In genomic region chr6:90730191-90730673, GRCh38 we compare ENCODE assay signal across 15 cellular contexts.
DNase-seq lines count a peak whose midpoint lies in the region; ATAC-seq and TF ChIP-seq lines count a peak whose summit lies in the region.
"Had no signal": no experiment of that assay in that cellular context is flagged by ENCODE, and none has a peak within 500 bp of the region (broad histone marks: within the 10 kb centered on the region; RNA-seq: fewer than 3 reads in every experiment).

No MANE protein-coding gene starts in this region.

- POLR2A ChIA-PET in MCF 10A (lab: Yijun Ruan, JAX): interaction anchor here (0.9 kb wide), 1 partner anchor 10 kb away, joined by 3 read pairs; no protein-coding TSS in a partner anchor
- POLR2A ChIA-PET in naive thymus-derived CD4-positive, alpha-beta T cell (lab: Charles Lee): no interaction called here

- H3K27ac Mint-ChIP-seq in MCF 10A (ENCODE audit: low read depth, unreplicated experiment): no peak overlapping the region
- H3K27ac Mint-ChIP-seq in naive thymus-derived CD4-positive, alpha-beta T cell: no peak overlapping the region
- H3K27ac Mint-ChIP-seq in stimulated activated memory B cell treated with anti-CD40 and anti-IgM and Interleukin-4, amounts not matched to agents 10 μg/mL and 1 μg/mL and 100 μg/mL, for 72 hours: no peak overlapping the region
- H3K27ac Mint-ChIP-seq: brain, endodermal cell had no signal

- no peak for TF ChIP-seq CTCF in MCF 10A (IDR thresholded peaks at IDR 0.05; ENCODE audit: unreplicated experiment)
- no peak for TF ChIP-seq CTCF in breast epithelium (IDR thresholded peaks at IDR 0.05)

- H3K9me3 Mint-ChIP-seq in MCF 10A (ENCODE audit: unreplicated experiment): no peaks in the 10 kb centered on the region
- peaks cover 0 to 13% (median 6%) of the 10 kb centered on the region in 11 donors for H3K9me3 Mint-ChIP-seq in naive thymus-derived CD4-positive, alpha-beta T cell
- H3K9me3 Mint-ChIP-seq in stimulated activated memory B cell treated with anti-CD40 and anti-IgM and Interleukin-4, amounts not matched to agents 10 μg/mL and 1 μg/mL and 100 μg/mL, for 72 hours: peaks cover 7% of the 10 kb centered on the region

- no peak for TF ChIP-seq POLR2A in breast epithelium (IDR thresholded peaks at IDR 0.05)

- H3K4me1 Mint-ChIP-seq in MCF 10A (ENCODE audit: insufficient read depth, unreplicated experiment): peaks cover 5% of the 10 kb centered on the region
- peaks cover 0 to 1% (median 0%) of the 10 kb centered on the region in 7 donors for H3K4me1 Mint-ChIP-seq in naive thymus-derived CD4-positive, alpha-beta T cell
- no peaks in the 10 kb centered on the region for H3K4me1 Mint-ChIP-seq in stimulated activated memory B cell treated with anti-CD40 and anti-IgM and Interleukin-4, amounts not matched to agents 10 μg/mL and 1 μg/mL and 100 μg/mL, for 72 hours
- H3K4me1 Mint-ChIP-seq: brain had no signal

- H3K27me3 ChIP-seq in breast epithelium: no peaks in the 10 kb centered on the region
- no peaks in the 10 kb centered on the region for H3K27me3 ChIP-seq in naive thymus-derived CD4-positive, alpha-beta T cell (ENCODE audit: control insufficient read depth in 2 of 2, insufficient read depth in 2 of 2, low read length in 2 of 2)
- H3K27me3 ChIP-seq: upper lobe of left lung had no signal

- H3K27me3 Mint-ChIP-seq in MCF 10A (ENCODE audit: insufficient read depth, unreplicated experiment): no peaks in the 10 kb centered on the region
- H3K27me3 Mint-ChIP-seq in naive thymus-derived CD4-positive, alpha-beta T cell: peaks cover 0 to 22% (median 9%) of the 10 kb centered on the region in 5 donors
- H3K27me3 Mint-ChIP-seq in stimulated activated memory B cell treated with anti-CD40 and anti-IgM and Interleukin-4, amounts not matched to agents 10 μg/mL and 1 μg/mL and 100 μg/mL, for 72 hours: peaks cover 18% of the 10 kb centered on the region

- H3K36me3 ChIP-seq in breast epithelium: no peaks in the 10 kb centered on the region
- H3K36me3 ChIP-seq in naive thymus-derived CD4-positive, alpha-beta T cell (ENCODE audit: control insufficient read depth in 2 of 3, insufficient read depth in 3 of 3, low read length in 3 of 3): no peaks in the 10 kb centered on the region
- H3K36me3 ChIP-seq: upper lobe of left lung had no signal

- CTCF ChIA-PET in MCF 10A (lab: Yijun Ruan, JAX): no interaction called here
- CTCF ChIA-PET in naive thymus-derived CD4-positive, alpha-beta T cell (lab: Charles Lee): no interaction called here

- H3K4me1 ChIP-seq in breast epithelium: no peaks in the 10 kb centered on the region
- no peaks in the 10 kb centered on the region for H3K4me1 ChIP-seq in naive thymus-derived CD4-positive, alpha-beta T cell (ENCODE audit: control insufficient read depth in 2 of 2, insufficient read depth in 2 of 2, low read length in 2 of 2)
- H3K4me1 ChIP-seq: upper lobe of left lung had no signal

- no peaks in the 10 kb centered on the region for H3K9me3 ChIP-seq in breast epithelium
- H3K9me3 ChIP-seq in naive thymus-derived CD4-positive, alpha-beta T cell (ENCODE audit: control insufficient read depth in 2 of 3, low read length in 3 of 3): no peaks in the 10 kb centered on the region
- H3K9me3 ChIP-seq: upper lobe of left lung had no signal

- BruUV-seq in MCF 10A (replicated peaks; lab: Mats Ljungman, UMichigan): no TSS peak

- intact Hi-C loops in MCF 10A (cut with micrococcal nuclease) (no loop called here), breast epithelium (cut with DNase I; ENCODE audit: low total_unique reads) (no loop called here)
- intact Hi-C loops in naive thymus-derived CD4-positive, alpha-beta T cell (cut with micrococcal nuclease): no loop called here

- ATAC-seq in HG02571 (IDR thresholded peaks at IDR 0.05; ENCODE audit: unreplicated experiment) (peak; percentile 60), HG03432 (IDR thresholded peaks at IDR 0.05; ENCODE audit: unreplicated experiment) (peak; percentile 90)
- ATAC-seq in naive thymus-derived CD4-positive, alpha-beta T cell: no peak
- ATAC-seq in stimulated activated memory B cell treated with anti-CD40 and anti-IgM and Interleukin-4, amounts not matched to agents 10 μg/mL and 1 μg/mL and 100 μg/mL, for 72 hours: no peak

- no peak overlapping the region for H3K4me3 ChIP-seq in breast epithelium
- no peak overlapping the region for H3K4me3 ChIP-seq in naive thymus-derived CD4-positive, alpha-beta T cell (ENCODE audit: low read length)
- H3K4me3 ChIP-seq: upper lobe of left lung had no signal

- H3K36me3 Mint-ChIP-seq in MCF 10A (ENCODE audit: insufficient read depth, unreplicated experiment): no peaks in the 10 kb centered on the region
- peaks cover 0 to 7% (median 0%) of the 10 kb centered on the region in 5 donors for H3K36me3 Mint-ChIP-seq in naive thymus-derived CD4-positive, alpha-beta T cell
- no peaks in the 10 kb centered on the region for H3K36me3 Mint-ChIP-seq in stimulated activated memory B cell treated with anti-CD40 and anti-IgM and Interleukin-4, amounts not matched to agents 10 μg/mL and 1 μg/mL and 100 μg/mL, for 72 hours
- H3K36me3 Mint-ChIP-seq: brain had no signal

- peak overlapping the region in 1 of 2 donors; percentile 12 for H3K27ac ChIP-seq in breast epithelium
- H3K27ac ChIP-seq in naive thymus-derived CD4-positive, alpha-beta T cell (ENCODE audit: low read depth, low read length): no peak overlapping the region
- H3K27ac ChIP-seq: upper lobe of left lung had no signal

- H3K4me3 Mint-ChIP-seq in MCF 10A (ENCODE audit: unreplicated experiment): no peak overlapping the region
- H3K4me3 Mint-ChIP-seq in naive thymus-derived CD4-positive, alpha-beta T cell: no peak overlapping the region
- no peak overlapping the region for H3K4me3 Mint-ChIP-seq in stimulated activated memory B cell treated with anti-CD40 and anti-IgM and Interleukin-4, amounts not matched to agents 10 μg/mL and 1 μg/mL and 100 μg/mL, for 72 hours
- H3K4me3 Mint-ChIP-seq: brain, endodermal cell had no signal

- DNase-seq in MCF 10A (ENCODE audit: unreplicated experiment): peak; percentile 16
- DNase-seq in breast epithelium (ENCODE audit: low spot score in 2 of 2): no peak
- no peak for DNase-seq in naive thymus-derived CD4-positive, alpha-beta T cell
- no peak for DNase-seq in NCI-H524 treated with DMSO at 0.1 percent for 48 hours (lab: John Stamatoyannopoulos, UW)
- no peak for DNase-seq in NCI-H187 (lab: John Stamatoyannopoulos, UW)
- DNase-seq: endodermal cell, HCEC 1CT, IMR-90, NCI-H1930, SW 1271, upper lobe of left lung had no signal

Comparison
In these comparisons a context has a peak if more than half of its experiments do, and no peak if none do; other contexts are left out.
1. ATAC-seq: peak in HG02571 (single experiment) and HG03432 (single experiment); none in naive thymus-derived CD4-positive, alpha-beta T cell (single experiment) and stimulated activated memory B cell treated with anti-CD40 and anti-IgM and Interleukin-4, amounts not matched to agents 10 μg/mL and 1 μg/mL and 100 μg/mL, for 72 hours (single experiment).